ENCODE assay signal across 1 cellular context in genomic region chr17:75228305-75228704, GRCh38.
TF ChIP-seq lines count a peak whose summit lies in the region.

No MANE protein-coding gene starts in this region.

TF ChIP-seq in GM23338, 12 proteins besides CTCF, POLR2A, EP300 and RAD21 (continued from another document):
- TF ChIP-seq ZNF462 (CRISPR knock-in tag; IDR thresholded peaks at IDR 0.05) (no peak), CREB1 (CRISPR knock-in tag; IDR thresholded peaks at IDR 0.05; ENCODE audit: low read depth) (no peak), REST (IDR thresholded peaks at IDR 0.05; ENCODE audit: unreplicated experiment) (no peak), EZH2phosphoT487 (IDR thresholded peaks at IDR 0.05; ENCODE audit: unreplicated experiment) (no peak), ZNF331 (CRISPR knock-in tag; IDR thresholded peaks at IDR 0.05; ENCODE audit: low read depth) (no peak), ZNF114 (CRISPR knock-in tag; IDR thresholded peaks at IDR 0.05) (no peak), JUNB (IDR thresholded peaks at IDR 0.05; ENCODE audit: unreplicated experiment) (no peak), POLR2AphosphoS5 (IDR thresholded peaks at IDR 0.05; ENCODE audit: low read depth) (no peak), EZH2 (IDR thresholded peaks at IDR 0.05; ENCODE audit: low read depth, unreplicated experiment) (no peak), NANOG (IDR thresholded peaks at IDR 0.05; ENCODE audit: borderline replicate concordance) (no peak)
TF ChIP-seq in GM23338: peak in this region for 0.
